ENCODE assay signal across 18 cellular contexts in the genomic region with DNA sequence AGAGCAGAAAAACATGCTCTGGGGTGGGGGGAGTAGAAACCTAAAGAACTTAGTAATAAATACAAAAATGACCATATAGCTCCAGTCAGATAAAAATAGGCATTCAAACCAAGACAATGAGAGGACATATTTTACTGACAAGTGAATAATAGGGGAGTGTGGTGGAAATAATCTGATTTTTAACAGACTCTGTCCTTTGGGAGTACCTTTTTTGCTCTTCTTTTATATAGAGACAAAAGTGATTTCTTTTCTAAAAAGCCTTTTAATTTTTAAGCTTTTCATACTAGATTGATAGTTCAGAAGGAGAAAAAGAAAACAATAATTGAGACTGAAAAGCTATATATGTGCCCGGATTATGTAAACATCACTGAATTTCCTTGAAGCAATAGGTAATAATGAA.
A peak's percentile ranks its signal among the peaks of the same experiment; 100 is the strongest.
DNase-seq lines count a peak whose midpoint lies in the region; ATAC-seq and TF ChIP-seq lines count a peak whose summit lies in the region.
"Had no signal": no experiment of that assay in that cellular context is flagged by ENCODE, and none has a peak within 500 bp of the region (broad histone marks: within the 10 kb centered on the region; RNA-seq: fewer than 3 reads in every experiment).

No MANE protein-coding gene starts in this region.

- H3K4me3 ChIP-seq in GM23338 = 0 out of 2 replicates have a peak overlapping the region, but pooled peaks have one; percentile 19
- no peak overlapping the region for H3K4me3 ChIP-seq in HUES64 (ENCODE audit: low read length)
- no peak overlapping the region for H3K4me3 ChIP-seq in endodermal cell (ENCODE audit: low read length)
- H3K4me3 ChIP-seq in neural progenitor cell = no peak overlapping the region
- H3K4me3 ChIP-seq in gastrocnemius medialis = no peak overlapping the region
- no peak overlapping the region for H3K4me3 ChIP-seq in PC-9
- H3K4me3 ChIP-seq: A549 had no signal

- H3K4me2 ChIP-seq in GM23338 (peak overlapping the region; percentile 48; the same call in 1 of the 2 replicates), neural progenitor cell (peak overlapping the region; percentile 25), PC-9 (no peak overlapping the region)
- H3K4me2 ChIP-seq: A549 had no signal

- intact Hi-C loops in gastrocnemius medialis (cut with DNase I; ENCODE audit: low total_unique reads) (no loop called here), PC-9 (cut with micrococcal nuclease; ENCODE audit: unreplicated experiment) (no loop called here)

- DNase-seq in GM23338 (ENCODE audit: low spot score) (no peak), endodermal cell (no peak), neural progenitor cell (ENCODE audit: low spot score) (no peak), gastrocnemius medialis (no peak), PC-9 (no peak), NOMO-1 (lab: John Stamatoyannopoulos, UW; ENCODE audit: unreplicated experiment in 2 of 2) (no peak)
- DNase-seq: AML-193; CD4-positive, alpha-beta memory T cell; DMS79 treated with DMSO at 0.1 percent for 48 hours; GF-D8; HCEC 1CT had no signal

- no peaks in the 10 kb centered on the region for H4K20me1 ChIP-seq in GM23338 (replicated peaks; ENCODE audit: insufficient read depth)
- no peaks in the 10 kb centered on the region for H4K20me1 ChIP-seq in neural progenitor cell (ENCODE audit: low read depth)
- no peaks in the 10 kb centered on the region for H4K20me1 ChIP-seq in PC-9 (ENCODE audit: insufficient read depth)

- BruUV-seq in PC-9 (replicated peaks; lab: Mats Ljungman, UMichigan) = no TSS peak

- H3K27me3 Mint-ChIP-seq in GM23338 (ENCODE audit: insufficient read depth, low read depth, poor library complexity) = peaks cover 2% of the 10 kb centered on the region
- no peaks in the 10 kb centered on the region for H3K27me3 Mint-ChIP-seq in endodermal cell (ENCODE audit: insufficient read depth)
- H3K27me3 Mint-ChIP-seq in neural progenitor cell (ENCODE audit: insufficient read depth, low read depth) = no peaks in the 10 kb centered on the region
- H3K27me3 Mint-ChIP-seq: CD4-positive, alpha-beta memory T cell; IgD-negative memory B cell had no signal

- H3K4me3 Mint-ChIP-seq in GM23338 (no peak overlapping the region; the same call in 2 of the 3 replicates), endodermal cell (no peak overlapping the region), neural progenitor cell (no peak overlapping the region)
- H3K4me3 Mint-ChIP-seq: CD4-positive, alpha-beta memory T cell; IgD-negative memory B cell had no signal

- H3F3A ChIP-seq in GM23338 (replicated peaks; ENCODE audit: low read depth) (no peaks in the 10 kb centered on the region), neural progenitor cell (ENCODE audit: low read depth) (peaks cover 8% of the 10 kb centered on the region), PC-9 (ENCODE audit: insufficient read depth, low read depth) (no peaks in the 10 kb centered on the region)

- H3K9me2 ChIP-seq in GM23338 (ENCODE audit: insufficient read depth) (no peaks in the 10 kb centered on the region), PC-9 (ENCODE audit: insufficient read depth) (no peaks in the 10 kb centered on the region)

- H3K27ac ChIP-seq in GM23338 (ENCODE audit: low read depth) (peak overlapping the region; percentile 47), HUES64 (ENCODE audit: low read depth, low read length) (peak overlapping the region; percentile 41; the same call in 1 of the 2 replicates), endodermal cell (ENCODE audit: low read depth, low read length) (peak overlapping the region; percentile 49), neural progenitor cell (no peak overlapping the region), gastrocnemius medialis (no peak overlapping the region), PC-9 (no peak overlapping the region)
- H3K27ac ChIP-seq: 22Rv1, A549, C4-2B, HL-60 had no signal

- H3K27ac Mint-ChIP-seq in GM23338 = peak overlapping the region; percentile 79; the same call in 1 of the 2 replicates
- no peak overlapping the region for H3K27ac Mint-ChIP-seq in endodermal cell
- peak overlapping the region; percentile 23 for H3K27ac Mint-ChIP-seq in neural progenitor cell
- H3K27ac Mint-ChIP-seq: CD4-positive, alpha-beta memory T cell; IgD-negative memory B cell had no signal

- H3K36me3 Mint-ChIP-seq in GM23338 (ENCODE audit: low read depth) (no peaks in the 10 kb centered on the region), endodermal cell (ENCODE audit: low read depth) (peaks cover 4% of the 10 kb centered on the region), neural progenitor cell (peaks cover 5% of the 10 kb centered on the region)
- H3K36me3 Mint-ChIP-seq: CD4-positive, alpha-beta memory T cell; IgD-negative memory B cell had no signal

- H3K4me1 Mint-ChIP-seq in GM23338 (peaks cover 32% of the 10 kb centered on the region), endodermal cell (peaks cover 25% of the 10 kb centered on the region), neural progenitor cell (peaks cover 22% of the 10 kb centered on the region)
- H3K4me1 Mint-ChIP-seq: CD4-positive, alpha-beta memory T cell had no signal

- TF ChIP-seq POLR2A in gastrocnemius medialis (IDR thresholded peaks at IDR 0.05) = no peak

- POLR2A ChIA-PET in PC-9 (lab: Charles Lee; ENCODE audit: unreplicated experiment) = no interaction called here

- H3K79me2 ChIP-seq in GM23338 (replicated peaks; ENCODE audit: insufficient read depth) = no peaks in the 10 kb centered on the region
- no peaks in the 10 kb centered on the region for H3K79me2 ChIP-seq in neural progenitor cell (ENCODE audit: low read depth)
- H3K79me2 ChIP-seq in PC-9 (ENCODE audit: low read depth) = no peaks in the 10 kb centered on the region

- H3K4me1 ChIP-seq in GM23338 (ENCODE audit: insufficient read depth) (peaks cover 32% of the 10 kb centered on the region), HUES64 (ENCODE audit: insufficient read depth, low read length) (peaks cover 23% of the 10 kb centered on the region), endodermal cell (ENCODE audit: control insufficient read depth, insufficient read depth, low read length) (no peaks in the 10 kb centered on the region), neural progenitor cell (peaks cover 29% of the 10 kb centered on the region), gastrocnemius medialis (no peaks in the 10 kb centered on the region), PC-9 (replicated peaks; ENCODE audit: insufficient read depth) (peaks cover 16% of the 10 kb centered on the region)
- H3K4me1 ChIP-seq: A549 had no signal

- in situ Hi-C loops in gastrocnemius medialis (cut with MboI; ENCODE audit: low sequenced_read_pairs in 4 of 4) = no loop called here

- TF ChIP-seq CTCF in GM23338 (conservative IDR thresholded peaks at IDR 0.05; ENCODE audit: low read depth in 2 of 2) = no peak
- no peak for TF ChIP-seq CTCF in endodermal cell (conservative IDR thresholded peaks at IDR 0.05)
- TF ChIP-seq CTCF in neural progenitor cell (IDR thresholded peaks at IDR 0.05) = no peak
- no peak for TF ChIP-seq CTCF in gastrocnemius medialis (IDR thresholded peaks at IDR 0.05 in 4 of 5, conservative IDR thresholded peaks at IDR 0.05 in 1 of 5)
- TF ChIP-seq CTCF in PC-9 (conservative IDR thresholded peaks at IDR 0.05) = no peak

- CTCF ChIA-PET in PC-9 (lab: Charles Lee) = no interaction called here

- H2AFZ ChIP-seq in GM23338 = no peak overlapping the region
- H2AFZ ChIP-seq in neural progenitor cell (replicated peaks) = no peak overlapping the region
- no peak overlapping the region for H2AFZ ChIP-seq in PC-9

- H3K9me3 Mint-ChIP-seq in GM23338 (no peaks in the 10 kb centered on the region), endodermal cell (no peaks in the 10 kb centered on the region), neural progenitor cell (peaks cover 2% of the 10 kb centered on the region)
- H3K9me3 Mint-ChIP-seq: IgD-negative memory B cell had no signal

- H3K9me3 ChIP-seq in HUES64 (ENCODE audit: insufficient read depth, low read depth, low read length) = no peaks in the 10 kb centered on the region
- H3K9me3 ChIP-seq in endodermal cell (ENCODE audit: control insufficient read depth, low read length) = no peaks in the 10 kb centered on the region
- no peaks in the 10 kb centered on the region for H3K9me3 ChIP-seq in neural progenitor cell (ENCODE audit: low read depth)
- no peaks in the 10 kb centered on the region for H3K9me3 ChIP-seq in gastrocnemius medialis
- no peaks in the 10 kb centered on the region for H3K9me3 ChIP-seq in PC-9 (ENCODE audit: insufficient read depth, low read depth)
- H3K9me3 ChIP-seq: A549 had no signal

- 83% methylated on average over 1 of the region's 1 CpG for WGBS in HUES64
- 90% methylated on average over 1 of the region's 1 CpG; no CpG with 5 or more reads in 1 of the 2 experiments for WGBS in endodermal cell (ENCODE audit: insufficient coverage in 1 of 2, insufficient read length in 1 of 2), 2 experiments

- no peaks in the 10 kb centered on the region for H3K36me3 ChIP-seq in GM23338 (ENCODE audit: insufficient read depth)
- H3K36me3 ChIP-seq in HUES64 (ENCODE audit: insufficient read depth, low read length) = no peaks in the 10 kb centered on the region
- no peaks in the 10 kb centered on the region for H3K36me3 ChIP-seq in endodermal cell (ENCODE audit: control insufficient read depth, insufficient read depth, low read length)
- H3K36me3 ChIP-seq in neural progenitor cell = no peaks in the 10 kb centered on the region
- no peaks in the 10 kb centered on the region for H3K36me3 ChIP-seq in gastrocnemius medialis
- H3K36me3 ChIP-seq in PC-9 (ENCODE audit: low read depth) = no peaks in the 10 kb centered on the region

- H3K9ac ChIP-seq in HUES64 (ENCODE audit: low read depth, low read length) = no peak overlapping the region
- H3K9ac ChIP-seq in endodermal cell (ENCODE audit: extremely low read depth, low read length, poor library complexity, severe bottlenecking) = no peak overlapping the region
- no peak overlapping the region for H3K9ac ChIP-seq in neural progenitor cell

- ATAC-seq in GM23338 (no peak), gastrocnemius medialis (no peak)
- ATAC-seq: A549, HepG2 had no signal

- H3K27me3 ChIP-seq in GM23338 (ENCODE audit: insufficient read depth) = no peaks in the 10 kb centered on the region
- no peaks in the 10 kb centered on the region for H3K27me3 ChIP-seq in HUES64 (ENCODE audit: insufficient read depth, low read length)
- H3K27me3 ChIP-seq in endodermal cell (ENCODE audit: control insufficient read depth, insufficient read depth, low read length, poor library complexity, severe bottlenecking) = no peaks in the 10 kb centered on the region
- no peaks in the 10 kb centered on the region for H3K27me3 ChIP-seq in neural progenitor cell
- peaks cover 0 to 3% (median 0%) of the 10 kb centered on the region in 3 donors for H3K27me3 ChIP-seq in gastrocnemius medialis
- no peaks in the 10 kb centered on the region for H3K27me3 ChIP-seq in PC-9 (ENCODE audit: insufficient read depth, low read depth)

TF ChIP-seq in GM23338, 12 proteins besides CTCF, POLR2A, EP300 and RAD21 (continues in another document):
- TF ChIP-seq EZH2 (IDR thresholded peaks at IDR 0.05; ENCODE audit: low read depth, unreplicated experiment) (no peak), POLR2AphosphoS5 (IDR thresholded peaks at IDR 0.05; ENCODE audit: low read depth) (no peak), EZH2phosphoT487 (IDR thresholded peaks at IDR 0.05; ENCODE audit: unreplicated experiment) (no peak)

Comparison
In these comparisons a context has a peak if more than half of its experiments do, and no peak if none do; other contexts are left out.
1. H3K27ac ChIP-seq: peak in GM23338 (single experiment), HUES64 (single experiment) and endodermal cell (single experiment); none in neural progenitor cell (single experiment), gastrocnemius medialis (0 of 4) and PC-9 (single experiment).